Comparison of ENCODE assay signal across 16 cellular contexts in the genomic region with DNA sequence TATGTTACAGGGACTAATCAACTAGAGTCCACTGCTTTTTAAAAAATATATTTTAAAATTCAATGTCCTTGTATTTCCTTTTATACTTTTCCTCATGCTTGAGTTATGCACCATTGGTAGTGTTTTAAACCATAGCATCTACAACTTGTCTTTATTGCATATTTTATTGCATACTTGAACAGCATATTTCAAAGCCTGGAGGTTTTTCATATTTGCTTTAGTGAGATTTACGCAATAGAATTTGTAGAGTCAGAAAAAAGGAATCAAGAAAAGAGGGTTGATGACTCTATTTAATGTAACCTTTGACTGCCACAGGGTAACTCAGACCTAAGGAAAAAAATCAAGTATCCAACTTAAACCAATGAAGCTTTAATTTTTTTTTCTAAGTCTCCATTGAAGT.
DNase-seq lines count a peak whose midpoint lies in the region; ATAC-seq lines count a peak whose summit lies in the region.
"Had no signal": no experiment of that assay in that cellular context is flagged by ENCODE, and none has a peak within 500 bp of the region (broad histone marks: within the 10 kb centered on the region; RNA-seq: fewer than 3 reads in every experiment).

No MANE protein-coding gene starts in this region.

- peaks cover 4% of the 10 kb centered on the region for H3K9me3 Mint-ChIP-seq in activated naive CD8-positive, alpha-beta T cell treated with anti-CD3 and anti-CD28 coated beads, Interleukin-2, amount 50 U/mL, for 24 hours

- no peaks in the 10 kb centered on the region for H3K36me3 Mint-ChIP-seq in activated naive CD8-positive, alpha-beta T cell treated with anti-CD3 and anti-CD28 coated beads, Interleukin-2, amount 50 U/mL, for 24 hours (ENCODE audit: low read depth)
- H3K36me3 Mint-ChIP-seq: CD4-positive, CD25-positive, alpha-beta regulatory T cell; CD8-positive, alpha-beta T cell had no signal

- H3K4me1 Mint-ChIP-seq in activated naive CD8-positive, alpha-beta T cell treated with anti-CD3 and anti-CD28 coated beads, Interleukin-2, amount 50 U/mL, for 24 hours: no peaks in the 10 kb centered on the region
- H3K4me1 Mint-ChIP-seq: B cell; CD4-positive, CD25-positive, alpha-beta regulatory T cell had no signal

- DNase-seq in HS-5 (ENCODE audit: low read depth): peak; percentile 15
- peak; percentile 6 for DNase-seq in kidney tubule cell (ENCODE audit: low spot score)
- peak; percentile 6 for DNase-seq in renal cortical epithelial cell (ENCODE audit: low read depth)
- DNase-seq in activated naive CD8-positive, alpha-beta T cell treated with anti-CD3 and anti-CD28 coated beads, Interleukin-2, amount 50 U/mL, for 24 hours: no peak
- no peak for DNase-seq in retina
- DNase-seq in NCI-H2227 (lab: John Stamatoyannopoulos, UW; ENCODE audit: unreplicated experiment): no peak
- DNase-seq: Caco-2; CD4-positive, CD25-positive, alpha-beta regulatory T cell; CD8-positive, alpha-beta T cell; DMS153; DND-41; GDM1; GOT3; HFFc6 had no signal

- no peak for ATAC-seq in activated naive CD8-positive, alpha-beta T cell treated with anti-CD3 and anti-CD28 coated beads, Interleukin-2, amount 50 U/mL, for 24 hours
- ATAC-seq: CD8-positive, alpha-beta T cell; GM12878 had no signal

- H3K4me3 Mint-ChIP-seq in activated naive CD8-positive, alpha-beta T cell treated with anti-CD3 and anti-CD28 coated beads, Interleukin-2, amount 50 U/mL, for 24 hours: no peak overlapping the region
- H3K4me3 Mint-ChIP-seq: B cell; CD4-positive, CD25-positive, alpha-beta regulatory T cell; CD8-positive, alpha-beta T cell; HFFc6 had no signal

- H3K27ac Mint-ChIP-seq in activated naive CD8-positive, alpha-beta T cell treated with anti-CD3 and anti-CD28 coated beads, Interleukin-2, amount 50 U/mL, for 24 hours: no peak overlapping the region
- H3K27ac Mint-ChIP-seq: B cell; CD4-positive, CD25-positive, alpha-beta regulatory T cell; CD8-positive, alpha-beta T cell; HFFc6 had no signal

- H3K27me3 Mint-ChIP-seq in activated naive CD8-positive, alpha-beta T cell treated with anti-CD3 and anti-CD28 coated beads, Interleukin-2, amount 50 U/mL, for 24 hours: no peaks in the 10 kb centered on the region
- H3K27me3 Mint-ChIP-seq: B cell; CD4-positive, CD25-positive, alpha-beta regulatory T cell had no signal

Comparison
In these comparisons a context has a peak if more than half of its experiments do, and no peak if none do; other contexts are left out.
1. DNase-seq: peak in HS-5 (single experiment), kidney tubule cell (single experiment) and renal cortical epithelial cell (single experiment); none in activated naive CD8-positive, alpha-beta T cell treated with anti-CD3 and anti-CD28 coated beads, Interleukin-2, amount 50 U/mL, for 24 hours (single experiment), retina (single experiment) and NCI-H2227 (single experiment).